17 cellular contexts compared by ENCODE assay signal in the genomic region with DNA sequence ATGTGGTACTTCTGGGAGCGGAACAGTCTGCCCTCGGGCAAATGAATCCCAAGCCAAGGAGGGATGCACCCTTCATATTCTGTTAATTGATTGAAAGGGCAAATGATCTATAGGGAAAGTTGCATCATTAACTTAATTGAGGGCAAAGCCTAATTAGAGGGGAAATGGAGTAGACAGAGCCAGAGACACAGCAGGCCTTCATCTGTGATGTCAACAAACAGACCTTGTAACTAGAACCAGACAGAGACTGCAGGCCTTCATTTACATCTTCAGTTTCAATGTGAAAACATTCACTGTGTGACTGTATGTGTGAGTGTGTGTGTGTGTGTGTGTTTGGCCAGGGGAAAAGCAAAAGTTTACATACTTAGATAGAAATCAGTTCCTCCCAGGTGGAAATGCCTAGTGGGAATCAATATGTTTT.
DNase-seq lines count a peak whose midpoint lies in the region; ATAC-seq and TF ChIP-seq lines count a peak whose summit lies in the region.
"Had no signal": no experiment of that assay in that cellular context is flagged by ENCODE, and none has a peak within 500 bp of the region (broad histone marks: within the 10 kb centered on the region; RNA-seq: fewer than 3 reads in every experiment).

No MANE protein-coding gene starts in this region.

- no peak overlapping the region for H3K4me2 ChIP-seq in smooth muscle cell

- no peaks in the 10 kb centered on the region for H3K36me3 Mint-ChIP-seq in activated naive CD8-positive, alpha-beta T cell treated with anti-CD3 and anti-CD28 coated beads, Interleukin-2, amount 50 U/mL, for 24 hours (ENCODE audit: low read depth)
- H3K36me3 Mint-ChIP-seq in activated CD4-positive, alpha-beta T cell treated with anti-CD3 and anti-CD28 coated beads, Interleukin-2, amount 10 ng/mL, durations not matched to agents 24 days and 14 days (ENCODE audit: low read depth) = no peaks in the 10 kb centered on the region

- H3K79me2 ChIP-seq in smooth muscle cell (ENCODE audit: low read depth) = no peaks in the 10 kb centered on the region

- no peak overlapping the region for H3K4me3 ChIP-seq in smooth muscle cell
- H3K4me3 ChIP-seq: lower lobe of right lung had no signal

- no peak overlapping the region for H3K9ac ChIP-seq in smooth muscle cell (ENCODE audit: low read depth)

- 54% methylated on average over 2 of the region's 2 CpGs for WGBS in smooth muscle cell (ENCODE audit: low lambda C conversion rate)

- H3F3A ChIP-seq in smooth muscle cell (ENCODE audit: low read depth) = no peaks in the 10 kb centered on the region

- TF ChIP-seq CTCF in smooth muscle cell (IDR thresholded peaks at IDR 0.05; ENCODE audit: borderline replicate concordance, insufficient read depth, poor library complexity, severe bottlenecking) = no peak

- H4K20me1 ChIP-seq in smooth muscle cell (ENCODE audit: low read depth) = no peaks in the 10 kb centered on the region

- H2AFZ ChIP-seq in smooth muscle cell (ENCODE audit: low read depth) = peak overlapping the region; percentile 54

- no peaks in the 10 kb centered on the region for H3K27me3 ChIP-seq in smooth muscle cell (ENCODE audit: low read depth)

- DNase-seq in NCI-H1105 treated with DMSO at 0.1 percent for 48 hours (lab: John Stamatoyannopoulos, UW) (peak; percentile 23), NCI-H1105 (lab: John Stamatoyannopoulos, UW) (no peak), iPS-NIHi7 (ENCODE audit: extremely low spot score) (peak; percentile 31), smooth muscle cell (lab: John Stamatoyannopoulos, UW; ENCODE audit: unreplicated experiment) (no peak), amygdala (lab: John Stamatoyannopoulos, UW) (no peak)
- no peak for DNase-seq in activated naive CD8-positive, alpha-beta T cell treated with anti-CD3 and anti-CD28 coated beads, Interleukin-2, amount 50 U/mL, for 24 hours
- DNase-seq in activated CD4-positive, alpha-beta T cell treated with anti-CD3 and anti-CD28 coated beads, Interleukin-2, amount 10 ng/mL, durations not matched to agents 24 days and 14 days = no peak
- DNase-seq: activated naive CD4-positive, alpha-beta T cell treated with anti-CD3 and anti-CD28 coated beads for 36 hours; central memory CD4-positive, alpha-beta T cell; lower lobe of right lung; NCI-H2171 treated with DMSO at 0.1 percent for 48 hours; small intestine; stimulated activated naive CD8-positive, alpha-beta T cell treated with anti-CD3 and anti-CD28 coated beads, Interleukin-15, amount 100 ng/mL, for 72 hours; SW 1271 had no signal

- peak overlapping the region; percentile 21 for H3K27ac ChIP-seq in smooth muscle cell (ENCODE audit: low read depth)
- H3K27ac ChIP-seq: 22Rv1, lower lobe of right lung, VCaP had no signal

- intact Hi-C loops in activated CD4-positive, alpha-beta T cell treated with anti-CD3 and anti-CD28 coated beads, Interleukin-2, amount 10 ng/mL, durations not matched to agents 24 days and 14 days (cut with micrococcal nuclease) = no loop called here

- no peaks in the 10 kb centered on the region for H3K9me3 ChIP-seq in smooth muscle cell (replicated peaks; ENCODE audit: low read depth)
- H3K9me3 ChIP-seq: lower lobe of right lung had no signal

- no peaks in the 10 kb centered on the region for H3K9me3 Mint-ChIP-seq in activated naive CD8-positive, alpha-beta T cell treated with anti-CD3 and anti-CD28 coated beads, Interleukin-2, amount 50 U/mL, for 24 hours
- no peaks in the 10 kb centered on the region for H3K9me3 Mint-ChIP-seq in activated CD4-positive, alpha-beta T cell treated with anti-CD3 and anti-CD28 coated beads, Interleukin-2, amount 10 ng/mL, durations not matched to agents 24 days and 14 days
- H3K9me3 Mint-ChIP-seq: activated naive CD4-positive, alpha-beta T cell treated with anti-CD3 and anti-CD28 coated beads for 36 hours; stimulated activated naive CD8-positive, alpha-beta T cell treated with anti-CD3 and anti-CD28 coated beads, Interleukin-15, amount 100 ng/mL, for 72 hours had no signal

- no peaks in the 10 kb centered on the region for H3K27me3 Mint-ChIP-seq in activated naive CD8-positive, alpha-beta T cell treated with anti-CD3 and anti-CD28 coated beads, Interleukin-2, amount 50 U/mL, for 24 hours
- no peaks in the 10 kb centered on the region for H3K27me3 Mint-ChIP-seq in activated CD4-positive, alpha-beta T cell treated with anti-CD3 and anti-CD28 coated beads, Interleukin-2, amount 10 ng/mL, durations not matched to agents 24 days and 14 days
- H3K27me3 Mint-ChIP-seq: stimulated activated naive CD8-positive, alpha-beta T cell treated with anti-CD3 and anti-CD28 coated beads, Interleukin-15, amount 100 ng/mL, for 72 hours had no signal

- ATAC-seq in SK-N-SH treated with all-trans-retinoic acid at 6 μM for 48 hours = peak; percentile 71
- no peak for ATAC-seq in activated naive CD8-positive, alpha-beta T cell treated with anti-CD3 and anti-CD28 coated beads, Interleukin-2, amount 50 U/mL, for 24 hours
- ATAC-seq: stimulated activated naive CD8-positive, alpha-beta T cell treated with anti-CD3 and anti-CD28 coated beads, Interleukin-15, amount 100 ng/mL, for 72 hours had no signal

- H3K27ac Mint-ChIP-seq in activated naive CD8-positive, alpha-beta T cell treated with anti-CD3 and anti-CD28 coated beads, Interleukin-2, amount 50 U/mL, for 24 hours = no peak overlapping the region
- no peak overlapping the region for H3K27ac Mint-ChIP-seq in activated CD4-positive, alpha-beta T cell treated with anti-CD3 and anti-CD28 coated beads, Interleukin-2, amount 10 ng/mL, durations not matched to agents 24 days and 14 days
- H3K27ac Mint-ChIP-seq: activated naive CD4-positive, alpha-beta T cell treated with anti-CD3 and anti-CD28 coated beads for 36 hours; stimulated activated naive CD8-positive, alpha-beta T cell treated with anti-CD3 and anti-CD28 coated beads, Interleukin-15, amount 100 ng/mL, for 72 hours had no signal

- no peaks in the 10 kb centered on the region for H3K4me1 Mint-ChIP-seq in activated naive CD8-positive, alpha-beta T cell treated with anti-CD3 and anti-CD28 coated beads, Interleukin-2, amount 50 U/mL, for 24 hours
- no peaks in the 10 kb centered on the region for H3K4me1 Mint-ChIP-seq in activated CD4-positive, alpha-beta T cell treated with anti-CD3 and anti-CD28 coated beads, Interleukin-2, amount 10 ng/mL, durations not matched to agents 24 days and 14 days
- H3K4me1 Mint-ChIP-seq: stimulated activated naive CD8-positive, alpha-beta T cell treated with anti-CD3 and anti-CD28 coated beads, Interleukin-15, amount 100 ng/mL, for 72 hours had no signal

- H3K4me3 Mint-ChIP-seq in activated naive CD8-positive, alpha-beta T cell treated with anti-CD3 and anti-CD28 coated beads, Interleukin-2, amount 50 U/mL, for 24 hours = no peak overlapping the region
- no peak overlapping the region for H3K4me3 Mint-ChIP-seq in activated CD4-positive, alpha-beta T cell treated with anti-CD3 and anti-CD28 coated beads, Interleukin-2, amount 10 ng/mL, durations not matched to agents 24 days and 14 days
- H3K4me3 Mint-ChIP-seq: activated naive CD4-positive, alpha-beta T cell treated with anti-CD3 and anti-CD28 coated beads for 36 hours; stimulated activated naive CD8-positive, alpha-beta T cell treated with anti-CD3 and anti-CD28 coated beads, Interleukin-15, amount 100 ng/mL, for 72 hours had no signal

- H3K4me1 ChIP-seq in smooth muscle cell (ENCODE audit: low read depth) = peaks cover 7% of the 10 kb centered on the region
- H3K4me1 ChIP-seq: lower lobe of right lung had no signal

- no peaks in the 10 kb centered on the region for H3K36me3 ChIP-seq in smooth muscle cell (ENCODE audit: low read depth)
- H3K36me3 ChIP-seq: lower lobe of right lung had no signal

TF ChIP-seq in SK-N-SH treated with all-trans-retinoic acid at 6 μM for 48 hours, 23 proteins besides CTCF, POLR2A, EP300 and RAD21 (continues in another document):
- TF ChIP-seq POU6F1 (CRISPR knock-in tag; IDR thresholded peaks at IDR 0.05; ENCODE audit: borderline replicate concordance, low read depth) (no peak), ZNF70 (CRISPR knock-in tag; IDR thresholded peaks at IDR 0.05) (0 out of 2 replicates have a peak, but pooled peaks have one; percentile 57), TCF4 (CRISPR knock-in tag; IDR thresholded peaks at IDR 0.05; ENCODE audit: borderline replicate concordance) (peak; percentile 89), PPARA (CRISPR knock-in tag; IDR thresholded peaks at IDR 0.05; ENCODE audit: borderline replicate concordance) (0 out of 2 replicates have a peak, but pooled peaks have one; percentile 12)
- TF ChIP-seq, protein P1, sequence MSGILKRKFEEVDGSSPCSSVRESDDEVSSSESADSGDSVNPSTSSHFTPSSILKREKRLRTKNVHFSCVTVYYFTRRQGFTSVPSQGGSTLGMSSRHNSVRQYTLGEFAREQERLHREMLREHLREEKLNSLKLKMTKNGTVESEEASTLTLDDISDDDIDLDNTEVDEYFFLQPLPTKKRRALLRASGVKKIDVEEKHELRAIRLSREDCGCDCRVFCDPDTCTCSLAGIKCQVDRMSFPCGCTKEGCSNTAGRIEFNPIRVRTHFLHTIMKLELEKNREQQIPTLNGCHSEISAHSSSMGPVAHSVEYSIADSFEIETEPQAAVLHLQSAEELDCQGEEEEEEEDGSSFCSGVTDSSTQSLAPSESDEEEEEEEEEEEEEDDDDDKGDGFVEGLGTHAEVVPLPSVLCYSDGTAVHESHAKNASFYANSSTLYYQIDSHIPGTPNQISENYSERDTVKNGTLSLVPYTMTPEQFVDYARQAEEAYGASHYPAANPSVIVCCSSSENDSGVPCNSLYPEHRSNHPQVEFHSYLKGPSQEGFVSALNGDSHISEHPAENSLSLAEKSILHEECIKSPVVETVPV (CRISPR knock-in tag; IDR thresholded peaks at IDR 0.05) = 0 out of 2 replicates have a peak, but pooled peaks have one; percentile 58

Comparison
In these comparisons a context has a peak if more than half of its experiments do, and no peak if none do; other contexts are left out.
1. DNase-seq: peak in NCI-H1105 treated with DMSO at 0.1 percent for 48 hours (single experiment) and iPS-NIHi7 (single experiment); none in NCI-H1105 (single experiment), smooth muscle cell (single experiment), activated naive CD8-positive, alpha-beta T cell treated with anti-CD3 and anti-CD28 coated beads, Interleukin-2, amount 50 U/mL, for 24 hours (single experiment), amygdala (0 of 56) and activated CD4-positive, alpha-beta T cell treated with anti-CD3 and anti-CD28 coated beads, Interleukin-2, amount 10 ng/mL, durations not matched to agents 24 days and 14 days (single experiment).